In genomic region chr11:103659138-103659734, GRCh38 we compare ENCODE assay signal across 10 cellular contexts.
DNase-seq lines count a peak whose midpoint lies in the region; ATAC-seq lines count a peak whose summit lies in the region.
"Had no signal": no experiment of that assay in that cellular context is flagged by ENCODE, and none has a peak within 500 bp of the region (broad histone marks: within the 10 kb centered on the region; RNA-seq: fewer than 3 reads in every experiment).

No MANE protein-coding gene starts in this region.

- no peaks in the 10 kb centered on the region for H3K27me3 Mint-ChIP-seq in activated CD4-positive, alpha-beta T cell treated with anti-CD3 and anti-CD28 coated beads, Interleukin-2, amount 10 ng/mL, durations not matched to agents 24 days and 14 days

- no peaks in the 10 kb centered on the region for H4K20me1 ChIP-seq in Karpas-422 (ENCODE audit: insufficient read depth, low read depth, low read length)

- no peaks in the 10 kb centered on the region for H3K9me3 ChIP-seq in Karpas-422 (ENCODE audit: low read length)

- no peaks in the 10 kb centered on the region for H3K36me3 Mint-ChIP-seq in activated CD4-positive, alpha-beta T cell treated with anti-CD3 and anti-CD28 coated beads, Interleukin-2, amount 10 ng/mL, durations not matched to agents 24 days and 14 days (ENCODE audit: low read depth)
- H3K36me3 Mint-ChIP-seq in activated naive CD4-positive, alpha-beta T cell treated with anti-CD3 and anti-CD28 coated beads, Interleukin-2, amount 50 U/mL, for 72 hours = no peaks in the 10 kb centered on the region

- no peak overlapping the region for H3K27ac Mint-ChIP-seq in activated CD4-positive, alpha-beta T cell treated with anti-CD3 and anti-CD28 coated beads, Interleukin-2, amount 10 ng/mL, durations not matched to agents 24 days and 14 days
- no peak overlapping the region for H3K27ac Mint-ChIP-seq in activated naive CD4-positive, alpha-beta T cell treated with anti-CD3 and anti-CD28 coated beads, Interleukin-2, amount 50 U/mL, for 72 hours

- no peaks in the 10 kb centered on the region for H3K36me3 ChIP-seq in Karpas-422 (ENCODE audit: insufficient read depth, low read length)

- no peak overlapping the region for H3K27ac ChIP-seq in Karpas-422 (ENCODE audit: low read length)

- H3K9me2 ChIP-seq in Karpas-422 (replicated peaks; ENCODE audit: insufficient read depth, low read length) = no peaks in the 10 kb centered on the region

- H3K9ac ChIP-seq in Karpas-422 (ENCODE audit: low read length) = no peak overlapping the region

- H3K4me1 ChIP-seq in Karpas-422 (ENCODE audit: low read length) = peaks cover 41% of the 10 kb centered on the region

- no peaks in the 10 kb centered on the region for H3K9me3 Mint-ChIP-seq in activated CD4-positive, alpha-beta T cell treated with anti-CD3 and anti-CD28 coated beads, Interleukin-2, amount 10 ng/mL, durations not matched to agents 24 days and 14 days
- H3K9me3 Mint-ChIP-seq in activated naive CD4-positive, alpha-beta T cell treated with anti-CD3 and anti-CD28 coated beads, Interleukin-2, amount 50 U/mL, for 72 hours = no peaks in the 10 kb centered on the region

- peak overlapping the region; percentile 2; the same call in 1 of the 2 replicates for H2AFZ ChIP-seq in Karpas-422 (ENCODE audit: low read length)

- DNase-seq in EL = peak; percentile 31
- DNase-seq in Karpas-422 = peak; percentile 66
- peak; percentile 60 for DNase-seq in amniotic epithelial cell (ENCODE audit: low read depth)
- DNase-seq in myocyte (ENCODE audit: low read depth) = peak; percentile 36
- no peak for DNase-seq in GOT3 (lab: John Stamatoyannopoulos, UW)
- DNase-seq in activated CD4-positive, alpha-beta T cell treated with anti-CD3 and anti-CD28 coated beads, Interleukin-2, amount 10 ng/mL, durations not matched to agents 24 days and 14 days = no peak
- no peak for DNase-seq in activated naive CD4-positive, alpha-beta T cell treated with anti-CD3 and anti-CD28 coated beads, Interleukin-2, amount 50 U/mL, for 72 hours (ENCODE audit: low spot score in 2 of 2)
- DNase-seq: NCI-H1105; stimulated activated CD4-positive, alpha-beta T cell treated with anti-CD3 and anti-CD28 coated beads, Interleukin-4, amount 100 ng/mL, for 24 hours had no signal

- no peak overlapping the region; the same call in 1 of the 2 replicates for H3K4me3 ChIP-seq in Karpas-422 (ENCODE audit: low read length)

- ATAC-seq in HG03025 (IDR thresholded peaks at IDR 0.05; ENCODE audit: low FRiP score, unreplicated experiment) = no peak
- no peak for ATAC-seq in activated naive CD4-positive, alpha-beta T cell treated with anti-CD3 and anti-CD28 coated beads, Interleukin-2, amount 50 U/mL, for 72 hours

- no peaks in the 10 kb centered on the region for H3K27me3 ChIP-seq in Karpas-422 (ENCODE audit: low read length)

- peak overlapping the region; percentile 33 for H3K4me2 ChIP-seq in Karpas-422 (ENCODE audit: low read depth, low read length, poor library complexity, severe bottlenecking)

- H3K4me3 Mint-ChIP-seq in activated CD4-positive, alpha-beta T cell treated with anti-CD3 and anti-CD28 coated beads, Interleukin-2, amount 10 ng/mL, durations not matched to agents 24 days and 14 days = no peak overlapping the region

- no peaks in the 10 kb centered on the region for H3K4me1 Mint-ChIP-seq in activated CD4-positive, alpha-beta T cell treated with anti-CD3 and anti-CD28 coated beads, Interleukin-2, amount 10 ng/mL, durations not matched to agents 24 days and 14 days

- intact Hi-C loops in activated CD4-positive, alpha-beta T cell treated with anti-CD3 and anti-CD28 coated beads, Interleukin-2, amount 10 ng/mL, durations not matched to agents 24 days and 14 days (cut with micrococcal nuclease) = no loop called here

- no peaks in the 10 kb centered on the region for H3K79me2 ChIP-seq in Karpas-422 (ENCODE audit: low read length)

Comparison
In these comparisons a context has a peak if more than half of its experiments do, and no peak if none do; other contexts are left out.
1. DNase-seq: peak in EL (single experiment), Karpas-422 (single experiment), amniotic epithelial cell (single experiment) and myocyte (single experiment); none in GOT3 (single experiment), activated CD4-positive, alpha-beta T cell treated with anti-CD3 and anti-CD28 coated beads, Interleukin-2, amount 10 ng/mL, durations not matched to agents 24 days and 14 days (single experiment) and activated naive CD4-positive, alpha-beta T cell treated with anti-CD3 and anti-CD28 coated beads, Interleukin-2, amount 50 U/mL, for 72 hours (0 of 2).